ENCODE assay signal across 8 cellular contexts in genomic region chr2:96011129-96011455, GRCh38. TPM values are rescaled to one million over a fixed set of nuclear protein-coding genes. Genes with fewer than 3 reads are reported as not detected.
DNase-seq lines count a peak whose midpoint lies in the region; ATAC-seq, FAIRE-seq and TF ChIP-seq lines count a peak whose summit lies in the region.
"Not testable (repeated sequence)": the region's sequence is repeated elsewhere in the genome, so short reads cannot be mapped to it uniquely, and the experiment has no call there.

No MANE protein-coding gene starts in this region.

- H3K9ac ChIP-seq in keratinocyte (ENCODE audit: control insufficient read depth, extremely low read depth, insufficient read depth, low read length) = not testable (repeated sequence)

- not testable (repeated sequence) for TF ChIP-seq POLR2A in NB4 (IDR thresholded peaks at IDR 0.05; ENCODE audit: extremely low read depth, insufficient read length)

- H3K9me3 Mint-ChIP-seq in activated T-cell treated with anti-CD3 and anti-CD28 coated beads, Interleukin-2, amount 50 U/mL, for 24 hours; effector memory CD8-positive, alpha-beta T cell: not testable (repeated sequence)

- not testable (repeated sequence) for H3K36me3 ChIP-seq in keratinocyte (ENCODE audit: control insufficient read depth in 2 of 2, extremely low read depth in 1 of 2, insufficient read depth in 2 of 2, low read length in 2 of 2)

- H3K4me3 ChIP-seq in NB4 (ENCODE audit: low read depth, low read length) = peak overlapping the region; percentile 57
- H3K4me3 ChIP-seq in keratinocyte (ENCODE audit: control insufficient read depth in 2 of 3, extremely low read depth in 1 of 3, insufficient read depth in 2 of 3, low read depth in 1 of 3, low read length in 3 of 3) = not testable (repeated sequence)

- not testable (repeated sequence) for H4K20me1 ChIP-seq in keratinocyte (ENCODE audit: control insufficient read depth, extremely low read depth, insufficient read depth, low read length)

- H3K27ac Mint-ChIP-seq in activated T-cell treated with anti-CD3 and anti-CD28 coated beads, Interleukin-2, amount 50 U/mL, for 24 hours; effector memory CD8-positive, alpha-beta T cell: not testable (repeated sequence)

- not testable (repeated sequence) for H3K36me3 Mint-ChIP-seq in activated T-cell treated with anti-CD3 and anti-CD28 coated beads, Interleukin-2, amount 50 U/mL, for 24 hours (ENCODE audit: low read depth); effector memory CD8-positive, alpha-beta T cell (ENCODE audit: insufficient read depth)

- not testable (repeated sequence) for H3K9me1 ChIP-seq in keratinocyte (ENCODE audit: control insufficient read depth, extremely low read depth, insufficient read depth, low read length)

- ATAC-seq in GM18502 (IDR thresholded peaks at IDR 0.05; ENCODE audit: poor library complexity, unreplicated experiment) = peak; percentile 27
- ATAC-seq in HG02763 (IDR thresholded peaks at IDR 0.05; ENCODE audit: unreplicated experiment) = peak; percentile 14
- ATAC-seq in effector memory CD8-positive, alpha-beta T cell (replicated peaks) = peak; percentile 11

- H3K27me3 ChIP-seq in keratinocyte (ENCODE audit: control insufficient read depth, extremely low read depth, insufficient read depth, low read length) = not testable (repeated sequence)

- peak overlapping the region; percentile 63 for H3K4me3 Mint-ChIP-seq in activated T-cell treated with anti-CD3 and anti-CD28 coated beads, Interleukin-2, amount 50 U/mL, for 24 hours
- H3K4me3 Mint-ChIP-seq in effector memory CD8-positive, alpha-beta T cell = peak overlapping the region; percentile 31 to 56

- H3K27me3 Mint-ChIP-seq in activated T-cell treated with anti-CD3 and anti-CD28 coated beads, Interleukin-2, amount 50 U/mL, for 24 hours = not testable (repeated sequence)
- peaks cover 16 to 22% of the 10 kb centered on the region in 2 donors for H3K27me3 Mint-ChIP-seq in effector memory CD8-positive, alpha-beta T cell

- FAIRE-seq in keratinocyte (lab: Jason Lieb, UNC) = not testable (repeated sequence)

- peaks cover 11% of the 10 kb centered on the region for H3K4me1 Mint-ChIP-seq in activated T-cell treated with anti-CD3 and anti-CD28 coated beads, Interleukin-2, amount 50 U/mL, for 24 hours (ENCODE audit: low read depth)
- H3K4me1 Mint-ChIP-seq in effector memory CD8-positive, alpha-beta T cell (ENCODE audit: low read depth in 2 of 2) = not testable (repeated sequence)

- not testable (repeated sequence) for H2AFZ ChIP-seq in keratinocyte (ENCODE audit: control insufficient read depth, low read length)

- H3K27ac ChIP-seq in keratinocyte (ENCODE audit: control insufficient read depth, insufficient read depth, low read length) = not testable (repeated sequence)

- in situ Hi-C loops in ACHN (cut with HindIII; ENCODE audit: low pct_ligation_motif_present, low pct_unique_long_range_greater_than_20kb, low sequenced_read_pairs) = not testable (repeated sequence)

- dilution Hi-C loops in keratinocyte (cut with MboI; ENCODE audit: extremely low pct_ligation_motif_present, low sequenced_read_pairs) = not testable (repeated sequence)

- peak; percentile 46 for TF ChIP-seq CTCF in NB4 (IDR thresholded peaks at IDR 0.05; ENCODE audit: low read depth, low read length)
- TF ChIP-seq CTCF in keratinocyte (optimal IDR thresholded peaks at IDR 0.05 in 1 of 3, IDR thresholded peaks at IDR 0.05 in 1 of 3, conservative IDR thresholded peaks at IDR 0.05 in 1 of 3; ENCODE audit: extremely low read depth in 1 of 3, insufficient read depth in 2 of 3, low read length in 3 of 3) = not testable (repeated sequence)

- H3K4me1 ChIP-seq in keratinocyte (ENCODE audit: control insufficient read depth, extremely low read depth, insufficient read depth, low read length) = not testable (repeated sequence)

- DNase-seq in ACHN (peak; percentile 48), NB4 (ENCODE audit: low read depth) (peak; percentile 69), keratinocyte (ENCODE audit: low read depth, low spot score) (peak; percentile 33), renal cortical epithelial cell (ENCODE audit: low read depth) (peak; percentile 29)
- not testable (repeated sequence) for DNase-seq in activated T-cell treated with anti-CD3 and anti-CD28 coated beads, Interleukin-2, amount 50 U/mL, for 24 hours
- DNase-seq in effector memory CD8-positive, alpha-beta T cell = peak in 1 of 3 experiments; percentile 6

- not testable (repeated sequence) for H3K9me3 ChIP-seq in keratinocyte (ENCODE audit: control insufficient read depth, low read depth, low read length)

- not testable (repeated sequence) for H3K79me2 ChIP-seq in keratinocyte (ENCODE audit: control insufficient read depth, insufficient read depth, low read length)

- not testable (repeated sequence) for H3K4me2 ChIP-seq in keratinocyte (ENCODE audit: control insufficient read depth, extremely low read depth, insufficient read depth, low read depth, low read length)

RNA-seq across cellular contexts. Expression of gene ANKRD36C, which starts 19.5 kb away (rescaled TPM):
- polyA plus RNA-seq in keratinocyte = 2.6 to 8.4 TPM (median 7.4 TPM) in 3 replicates
- polyA plus RNA-seq in keratinocyte (2011; ENCODE audit: low read depth) = 3.7 TPM
- 0.48 and 0.66 TPM in 2 replicates for polyA plus RNA-seq in keratinocyte (2011; cell fraction: cytosol; rRNA removed)
- polyA plus RNA-seq in keratinocyte (2011; cell fraction: nucleus; rRNA removed) = 25.2 and 27.9 TPM in 2 replicates
- 1.9 and 2.2 TPM in 2 replicates for polyA plus RNA-seq in keratinocyte (2012; ENCODE audit: low replicate concordance)
- polyA minus RNA-seq in keratinocyte = 12.5 to 71.0 TPM (median 64.8 TPM) in 3 replicates
- 1.2 TPM for polyA minus RNA-seq in keratinocyte (2011; cell fraction: cytosol; rRNA and poly(A)+ RNA removed)
- polyA minus RNA-seq in keratinocyte (2011; cell fraction: nucleus; rRNA and poly(A)+ RNA removed) = 69.6 and 167 TPM in 2 replicates
- total RNA-seq in renal cortical epithelial cell = 22.4 and 31.7 TPM in 2 replicates

RNA-seq across cellular contexts. Expression of gene GPAT2, which starts 23.6 kb away (rescaled TPM):
- polyA plus RNA-seq in keratinocyte = 0.05 to 0.29 TPM (median 0.06 TPM) in 3 replicates
- polyA plus RNA-seq in keratinocyte (2011; ENCODE audit: low read depth) = not detected
- polyA plus RNA-seq in keratinocyte (2011; cell fraction: cytosol; rRNA removed) = 0.05 TPM in 1 of 2 replicates, not detected in the other
- polyA plus RNA-seq in keratinocyte (2011; cell fraction: nucleus; rRNA removed) = 0.19 and 0.28 TPM in 2 replicates
- polyA plus RNA-seq in keratinocyte (2012; ENCODE audit: low replicate concordance) = 0.25 and 0.30 TPM in 2 replicates
- not detected in 3 replicates for polyA minus RNA-seq in keratinocyte
- not detected for polyA minus RNA-seq in keratinocyte (2011; cell fraction: cytosol; rRNA and poly(A)+ RNA removed)
- polyA minus RNA-seq in keratinocyte (2011; cell fraction: nucleus; rRNA and poly(A)+ RNA removed) = 0.23 TPM in 1 of 2 replicates, not detected in the other
- 0.17 and 2.0 TPM in 2 replicates for total RNA-seq in renal cortical epithelial cell
